Comparison of ENCODE assay signal across 3 cellular contexts in genomic region chr6:76347539-76347938, GRCh38.
TF ChIP-seq lines count a peak whose summit lies in the region.

No MANE protein-coding gene starts in this region.

TF ChIP-seq in HCT116, 20 proteins besides CTCF, POLR2A, EP300 and RAD21 (continued from another document):
- peak; percentile 33 for TF ChIP-seq REST (IDR thresholded peaks at IDR 0.05; ENCODE audit: low read depth)

TF ChIP-seq in Ishikawa, 13 proteins besides CTCF, POLR2A, EP300 and RAD21 (continued from another document):
- TF ChIP-seq REST (IDR thresholded peaks at IDR 0.05; ENCODE audit: low read depth), result peak; percentile 72

TF ChIP-seq in GM12878, 131 proteins besides CTCF, POLR2A, EP300 and RAD21 (continued from another document):
- TF ChIP-seq REST (IDR thresholded peaks at IDR 0.05; ENCODE audit: low read depth, low read length), result peak; percentile 36; the same call in 1 of the 2 replicates
- TF ChIP-seq SPI1 (IDR thresholded peaks at IDR 0.05; ENCODE audit: borderline replicate concordance, insufficient read depth, low read depth, low read length), result no peak
